ENCODE assay signal across 7 cellular contexts in genomic region chr13:20191902-20192469, GRCh38. TPM values are rescaled to one million over a fixed set of nuclear protein-coding genes. Genes with fewer than 3 reads are reported as not detected.
DNase-seq lines count a peak whose midpoint lies in the region; ATAC-seq and TF ChIP-seq lines count a peak whose summit lies in the region.

No MANE protein-coding gene starts in this region.

- H3K27ac ChIP-seq in H9 (ENCODE audit: insufficient read length, low read depth, low read length) = no peak overlapping the region

- H4K91ac ChIP-seq in H9 (ENCODE audit: insufficient read length, low read depth, low read length) = no peak overlapping the region

- H2AFZ ChIP-seq in H9 (ENCODE audit: low read length) = no peak overlapping the region

- no peak overlapping the region for H2BK15ac ChIP-seq in H9 (ENCODE audit: low read depth, low read length)

- 0 out of 5 replicates have a peak, but pooled peaks cover 0 to 2% of the 10 kb centered on the region in 2 experiments for H3K9me3 Mint-ChIP-seq in H9
- no peaks in the 10 kb centered on the region for H3K9me3 Mint-ChIP-seq in natural killer cell

- peaks cover 18% of the 10 kb centered on the region for H3K23me2 ChIP-seq in H9 (ENCODE audit: insufficient read length, low read depth, low read length, poor library complexity, severe bottlenecking)

- intact Hi-C loops in natural killer cell (cut with micrococcal nuclease) = no loop called here

- DNase-seq in H9 (peak; percentile 47), SW480 (ENCODE audit: low spot score) (peak; percentile 66), epithelial cell of proximal tubule (ENCODE audit: low read depth) (no peak), natural killer cell (no peak), cerebellar cortex (ENCODE audit: low spot score) (no peak)

- H3K14ac ChIP-seq in H9 (ENCODE audit: insufficient read depth, low read length) = no peak overlapping the region

- TF ChIP-seq CTCF in H9 (conservative IDR thresholded peaks at IDR 0.05) (no peak), epithelial cell of proximal tubule (conservative IDR thresholded peaks at IDR 0.05; ENCODE audit: low read depth, low read length) (no peak), natural killer cell (IDR thresholded peaks at IDR 0.05) (no peak)

- H3K9me3 ChIP-seq in H9 (ENCODE audit: control insufficient read depth, low read depth, low read length) = no peaks in the 10 kb centered on the region

- peak overlapping the region; percentile 58 to 77 for H3K4me3 Mint-ChIP-seq in H9
- no peak overlapping the region for H3K4me3 Mint-ChIP-seq in natural killer cell

- H3K4me1 Mint-ChIP-seq in H9 (peaks cover 11 to 25% of the 10 kb centered on the region in 2 experiments), natural killer cell (peaks cover 14 to 18% of the 10 kb centered on the region in 2 donors)

- no peak overlapping the region for H2AK5ac ChIP-seq in H9 (ENCODE audit: insufficient read length, low read length)

- H3K56ac ChIP-seq in H9 (ENCODE audit: insufficient read length, low read depth, low read length) = no peak overlapping the region

- peaks cover 51% of the 10 kb centered on the region for H3K27me3 ChIP-seq in H9 (ENCODE audit: insufficient read depth, low read length)

- no peak overlapping the region for H2BK12ac ChIP-seq in H9 (ENCODE audit: insufficient read length, low read depth, low read length)

- no peak overlapping the region for H3K9ac ChIP-seq in H9 (ENCODE audit: extremely low read depth, insufficient read length, low read length)

- no peak overlapping the region for H3K27ac Mint-ChIP-seq in H9
- H3K27ac Mint-ChIP-seq in natural killer cell = no peak overlapping the region

- H3K79me1 ChIP-seq in H9 (ENCODE audit: insufficient read depth, low read depth, low read length, poor library complexity, severe bottlenecking) = no peaks in the 10 kb centered on the region

- H3K4me3 ChIP-seq in epithelial cell of proximal tubule (ENCODE audit: low read depth, low read length) = peak overlapping the region; percentile 63

- peak overlapping the region; percentile 55 for H3K4me2 ChIP-seq in H9 (ENCODE audit: insufficient read depth, insufficient read length, low read length)

- H3K27me3 Mint-ChIP-seq in H9 (ENCODE audit: low read depth) (peaks cover 92% of the 10 kb centered on the region), natural killer cell (ENCODE audit: low read depth in 2 of 2) (peaks cover 55 to 66% of the 10 kb centered on the region in 2 donors)

- H3K36me3 Mint-ChIP-seq in H9 (ENCODE audit: insufficient read depth in 1 of 3, low read depth in 3 of 3) = no peaks in the 10 kb centered on the region
- H3K36me3 Mint-ChIP-seq in natural killer cell = no peaks in the 10 kb centered on the region

- peaks cover 2% of the 10 kb centered on the region for H4K20me1 ChIP-seq in H9 (ENCODE audit: control insufficient read depth, insufficient read depth, insufficient read length)

- ATAC-seq in natural killer cell = peak in 2 of 3 donors; percentile 18 to 36
- no peak for ATAC-seq in GM19351 (IDR thresholded peaks at IDR 0.05; ENCODE audit: unreplicated experiment)
- no peak for ATAC-seq in GM21576 (IDR thresholded peaks at IDR 0.05; ENCODE audit: unreplicated experiment)

- H2BK20ac ChIP-seq in H9 (ENCODE audit: low read depth, low read length, poor library complexity, severe bottlenecking) = no peak overlapping the region

- H2BK120ac ChIP-seq in H9 (ENCODE audit: low read depth, low read length, poor library complexity, severe bottlenecking) = no peak overlapping the region

- no peak overlapping the region for H3K23ac ChIP-seq in H9 (ENCODE audit: insufficient read length, low read depth, low read length)

- H4K8ac ChIP-seq in H9 (replicated peaks; ENCODE audit: insufficient read length, low read depth, low read length) = no peak overlapping the region

- no peaks in the 10 kb centered on the region for H3K4me1 ChIP-seq in H9 (ENCODE audit: insufficient read depth, low read length)

- H3T11ph ChIP-seq in H9 (ENCODE audit: low read length) = no peak overlapping the region

- no peak overlapping the region for H4K5ac ChIP-seq in H9 (ENCODE audit: insufficient read length, low read depth, low read length)

- H2BK5ac ChIP-seq in H9 (ENCODE audit: insufficient read length, low read length) = no peak overlapping the region

- H3K79me2 ChIP-seq in H9 (ENCODE audit: insufficient read depth, low read length) = no peaks in the 10 kb centered on the region

- WGBS in H9 (ENCODE audit: extremely low coverage, insufficient read length, low lambda C conversion rate) = no CpG with 5 or more reads among the region's 36 CpGs

- H3K4ac ChIP-seq in H9 (ENCODE audit: low read depth, low read length) = no peak overlapping the region

- no peak overlapping the region for H3K18ac ChIP-seq in H9 (ENCODE audit: insufficient read length, low read depth, low read length)

RNA-seq across cellular contexts. Expression of gene GJB2, which starts 0.8 kb away (rescaled TPM):
- total RNA-seq in H9 (2021) = 0.28 and 0.59 TPM in 2 replicates
- total RNA-seq in epithelial cell of proximal tubule = 5.1 and 5.7 TPM in 2 replicates
- under 1 TPM in 1 of 3 donors, not detected in 2; 0.40 TPM for total RNA-seq in natural killer cell

RNA-seq across cellular contexts. Expression of gene GJA3, which starts 31.1 kb away (rescaled TPM):
- total RNA-seq in H9 (2021) (0.83 and 0.92 TPM in 2 replicates), epithelial cell of proximal tubule (0.14 and 0.58 TPM in 2 replicates), natural killer cell (under 1 TPM in 1 of 3 donors, not detected in 2; 0.18 TPM)

RNA-seq across cellular contexts. Expression of gene GJB6, which starts 40.1 kb away (rescaled TPM):
- total RNA-seq in H9 (2021) (not detected in 2 replicates), epithelial cell of proximal tubule (0.29 TPM in 1 of 2 replicates, not detected in the other), natural killer cell (1 to 10 TPM in 1 of 3 donors, under 1 TPM in 2; 0.23 to 1.3 (median 0.26) TPM)

Comparison
In these comparisons a context has a peak if more than half of its experiments do, and no peak if none do; other contexts are left out.
1. DNase-seq: peak in H9 (single experiment) and SW480 (single experiment); none in epithelial cell of proximal tubule (single experiment), natural killer cell (single experiment) and cerebellar cortex (single experiment).
2. ATAC-seq: peak in natural killer cell (2 of 3); none in GM19351 (single experiment) and GM21576 (single experiment).